Comparison of ENCODE assay signal across 13 cellular contexts in the genomic region with DNA sequence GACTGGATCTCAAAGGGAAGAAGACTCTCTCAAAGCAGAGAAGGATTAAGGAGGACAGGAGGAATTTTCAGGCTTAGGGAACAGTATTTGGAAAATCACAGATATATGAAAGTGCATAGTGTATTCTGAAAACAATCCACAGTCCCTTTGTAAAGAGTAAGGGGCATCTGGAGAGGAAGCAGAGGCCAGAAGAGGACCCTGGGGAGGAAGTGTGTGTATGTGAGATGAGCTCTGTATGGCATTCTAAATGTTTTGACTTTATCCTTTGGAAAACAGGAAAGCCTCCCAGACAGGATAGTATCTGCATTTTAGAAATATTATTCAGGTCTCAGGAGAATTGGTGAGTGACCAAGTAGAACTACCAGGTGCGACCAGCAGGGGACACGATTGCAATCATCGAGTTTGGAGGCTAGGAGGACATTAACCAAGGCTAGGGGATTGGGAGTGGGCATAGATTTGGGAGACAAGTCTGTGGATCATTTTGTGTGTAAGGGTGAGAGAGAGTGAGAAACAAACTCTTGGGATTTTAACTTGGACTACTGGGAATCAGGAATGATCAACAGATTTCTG. TPM values are rescaled to one million over a fixed set of nuclear protein-coding genes. Genes with fewer than 3 reads are reported as not detected.
DNase-seq lines count a peak whose midpoint lies in the region; ATAC-seq and TF ChIP-seq lines count a peak whose summit lies in the region.
"Had no signal": no experiment of that assay in that cellular context is flagged by ENCODE, and none has a peak within 500 bp of the region (broad histone marks: within the 10 kb centered on the region; RNA-seq: fewer than 3 reads in every experiment).

No MANE protein-coding gene starts in this region.

- H3K56ac ChIP-seq in H9 (ENCODE audit: insufficient read length, low read depth, low read length), result no peak overlapping the region

- intact Hi-C loops in CD14-positive monocyte (cut with micrococcal nuclease) (loop anchor here in 1 of 2 donors (10.0 kb wide), 2 partner anchors 152 to 222 kb away; a partner anchor contains a TSS), lower lobe of right lung (cut with DNase I) (loop anchor here (10.0 kb wide), 1 partner anchor 152 kb away; no protein-coding TSS in a partner anchor)

- no peaks in the 10 kb centered on the region for H3K27me3 Mint-ChIP-seq in CD14-positive monocyte (ENCODE audit: low read depth in 3 of 3)
- peaks cover 11% of the 10 kb centered on the region for H3K27me3 Mint-ChIP-seq in H9 (ENCODE audit: low read depth)
- peaks cover 6% of the 10 kb centered on the region for H3K27me3 Mint-ChIP-seq in WTC11 (ENCODE audit: low read depth)

- H3K9me3 Mint-ChIP-seq in CD14-positive monocyte (peaks cover 0 to 1% (median 0%) of the 10 kb centered on the region in 7 donors), H9 (no peaks in the 10 kb centered on the region), WTC11 (no peaks in the 10 kb centered on the region)
- H3K9me3 Mint-ChIP-seq: memory B cell had no signal

- H4K5ac ChIP-seq in H9 (ENCODE audit: insufficient read length, low read depth, low read length), result no peak overlapping the region

- H4K91ac ChIP-seq in H9 (ENCODE audit: insufficient read length, low read depth, low read length), result no peak overlapping the region

- H3K4me2 ChIP-seq in H9 (ENCODE audit: insufficient read depth, insufficient read length, low read length), result no peak overlapping the region

- no peak overlapping the region for H3K14ac ChIP-seq in H9 (ENCODE audit: insufficient read depth, low read length)

- H3K23ac ChIP-seq in H9 (ENCODE audit: insufficient read length, low read depth, low read length), result no peak overlapping the region

- H3K4me1 Mint-ChIP-seq in CD14-positive monocyte (peaks cover 41% of the 10 kb centered on the region), H9 (peaks cover 14 to 22% of the 10 kb centered on the region in 2 experiments), WTC11 (peaks cover 29% of the 10 kb centered on the region)
- H3K4me1 Mint-ChIP-seq: memory B cell had no signal

- no peak overlapping the region for H3T11ph ChIP-seq in H9 (ENCODE audit: low read length)

- no peak overlapping the region for H2AFZ ChIP-seq in H9 (ENCODE audit: low read length)

- peak; percentile 55 for ATAC-seq in WTC11
- no peak for ATAC-seq in HG02610 (IDR thresholded peaks at IDR 0.05; ENCODE audit: unreplicated experiment)
- ATAC-seq in lower lobe of right lung, result no peak

- no peak overlapping the region for H2BK15ac ChIP-seq in H9 (ENCODE audit: low read depth, low read length)

- WGBS in H9 (ENCODE audit: extremely low coverage, insufficient read length, low lambda C conversion rate), result no CpG with 5 or more reads among the region's 3 CpGs

- no peak overlapping the region for H2BK12ac ChIP-seq in H9 (ENCODE audit: insufficient read length, low read depth, low read length)

- H3K27ac Mint-ChIP-seq in CD14-positive monocyte (no peak overlapping the region), H9 (no peak overlapping the region), WTC11 (no peak overlapping the region)
- H3K27ac Mint-ChIP-seq: memory B cell had no signal

- H3K27me3 ChIP-seq in H9 (ENCODE audit: insufficient read depth, low read length), result no peaks in the 10 kb centered on the region; the same call in 1 of the 2 replicates
- no peaks in the 10 kb centered on the region for H3K27me3 ChIP-seq in kidney epithelial cell (ENCODE audit: control insufficient read depth, insufficient read depth, low read length)
- no peaks in the 10 kb centered on the region for H3K27me3 ChIP-seq in lower lobe of right lung (ENCODE audit: low read depth)
- H3K27me3 ChIP-seq: stomach had no signal

- H2AK5ac ChIP-seq in H9 (ENCODE audit: insufficient read length, low read length), result no peak overlapping the region

- no peaks in the 10 kb centered on the region for H3K23me2 ChIP-seq in H9 (ENCODE audit: insufficient read length, low read depth, low read length, poor library complexity, severe bottlenecking)

- H3K27ac ChIP-seq in H9 (ENCODE audit: insufficient read length, low read depth, low read length), result no peak overlapping the region
- H3K27ac ChIP-seq in lower lobe of right lung, result no peak overlapping the region
- H3K27ac ChIP-seq: coronary artery, stomach had no signal

- POLR2A ChIA-PET in WTC11 (lab: Charles Lee), result no interaction called here

- H2BK5ac ChIP-seq in H9 (ENCODE audit: insufficient read length, low read length), result no peak overlapping the region

- H3K4me3 Mint-ChIP-seq in CD14-positive monocyte (no peak overlapping the region), H9 (no peak overlapping the region), WTC11 (no peak overlapping the region)
- H3K4me3 Mint-ChIP-seq: memory B cell had no signal

- no peaks in the 10 kb centered on the region for H3K79me2 ChIP-seq in H9 (ENCODE audit: insufficient read depth, low read length)

- H2BK120ac ChIP-seq in H9 (ENCODE audit: low read depth, low read length, poor library complexity, severe bottlenecking), result no peak overlapping the region

- H3K18ac ChIP-seq in H9 (ENCODE audit: insufficient read length, low read depth, low read length), result no peak overlapping the region

- H3K36me3 ChIP-seq in kidney epithelial cell (ENCODE audit: control insufficient read depth, insufficient read depth, low read length) (no peaks in the 10 kb centered on the region), lower lobe of right lung (no peaks in the 10 kb centered on the region)
- H3K36me3 ChIP-seq: stomach had no signal

- no peak overlapping the region for H2BK20ac ChIP-seq in H9 (ENCODE audit: low read depth, low read length, poor library complexity, severe bottlenecking)

- H3K79me1 ChIP-seq in H9 (ENCODE audit: insufficient read depth, low read depth, low read length, poor library complexity, severe bottlenecking), result no peaks in the 10 kb centered on the region

- DNase-seq in CD14-positive monocyte (ENCODE audit: low spot score) (no peak), H9 (no peak), WTC11 (ENCODE audit: low spot score) (peak; percentile 35), kidney epithelial cell (ENCODE audit: low read depth) (no peak), lower lobe of right lung (no peak), NCI-H2107 (lab: John Stamatoyannopoulos, UW) (no peak)
- DNase-seq: activated CD8-positive, alpha-beta memory T cell treated with anti-CD3 and anti-CD28 coated beads for 24 hours; activated naive CD4-positive, alpha-beta T cell treated with anti-CD3 and anti-CD28 coated beads, Interleukin-2, amount 50 U/mL, for 16 hours; stimulated activated CD4-positive, alpha-beta T cell treated with anti-CD3 and anti-CD28 coated beads, Interleukin-4, amount 100 ng/mL, for 4 hours; stomach had no signal

- no peaks in the 10 kb centered on the region for H4K20me1 ChIP-seq in H9 (ENCODE audit: control insufficient read depth, insufficient read depth, insufficient read length)

- TF ChIP-seq CTCF in CD14-positive monocyte (IDR thresholded peaks at IDR 0.05) (peak; percentile 22), H9 (conservative IDR thresholded peaks at IDR 0.05) (peak; percentile 58), WTC11 (IDR thresholded peaks at IDR 0.05) (peak; percentile 29), kidney epithelial cell (IDR thresholded peaks at IDR 0.05; ENCODE audit: insufficient read depth, low read length, poor library complexity, severe bottlenecking) (peak; percentile 13), lower lobe of right lung (IDR thresholded peaks at IDR 0.05) (no peak)

- H3K4ac ChIP-seq in H9 (ENCODE audit: low read depth, low read length), result no peak overlapping the region

- no peak overlapping the region for H3K9ac ChIP-seq in H9 (ENCODE audit: extremely low read depth, insufficient read length, low read length)

- H3K4me3 ChIP-seq in kidney epithelial cell (ENCODE audit: low read depth, low read length) (no peak overlapping the region), lower lobe of right lung (no peak overlapping the region)
- H3K4me3 ChIP-seq: coronary artery, stomach had no signal

- no peak overlapping the region for H4K8ac ChIP-seq in H9 (replicated peaks; ENCODE audit: insufficient read length, low read depth, low read length)

- H3K9me3 ChIP-seq in H9 (ENCODE audit: control insufficient read depth, low read depth, low read length) (no peaks in the 10 kb centered on the region), lower lobe of right lung (no peaks in the 10 kb centered on the region)
- H3K9me3 ChIP-seq: stomach had no signal

- H3K4me1 ChIP-seq in H9 (ENCODE audit: insufficient read depth, low read length), result no peaks in the 10 kb centered on the region
- no peaks in the 10 kb centered on the region for H3K4me1 ChIP-seq in lower lobe of right lung
- H3K4me1 ChIP-seq: stomach had no signal

- CTCF ChIA-PET in WTC11 (lab: Charles Lee), result no interaction called here

- H3K36me3 Mint-ChIP-seq in CD14-positive monocyte, result no peaks in the 10 kb centered on the region
- no peaks in the 10 kb centered on the region for H3K36me3 Mint-ChIP-seq in H9 (ENCODE audit: insufficient read depth in 1 of 3, low read depth in 3 of 3)
- no peaks in the 10 kb centered on the region for H3K36me3 Mint-ChIP-seq in WTC11
- H3K36me3 Mint-ChIP-seq: memory B cell had no signal

TF ChIP-seq in WTC11, 78 proteins besides CTCF, POLR2A, EP300 and RAD21:
- no peak for TF ChIP-seq MXD4 (CRISPR knock-in tag; IDR thresholded peaks at IDR 0.05; ENCODE audit: borderline replicate concordance)

RNA-seq across cellular contexts. Expression of a gene that starts 38.3 kb away (rescaled TPM):
- not detected for polyA plus RNA-seq in CD14-positive monocyte
- total RNA-seq in H9 (2021), result 10.4 and 11.4 TPM in 2 replicates
- total RNA-seq in WTC11 (2021), result 13.3 to 19.2 TPM (median 16.2 TPM) in 3 replicates
- total RNA-seq in kidney epithelial cell, result 2.0 and 4.0 TPM in 2 replicates
- 15.9 TPM for total RNA-seq in lower lobe of right lung
